28 cellular contexts compared by ENCODE assay signal in the genomic region with DNA sequence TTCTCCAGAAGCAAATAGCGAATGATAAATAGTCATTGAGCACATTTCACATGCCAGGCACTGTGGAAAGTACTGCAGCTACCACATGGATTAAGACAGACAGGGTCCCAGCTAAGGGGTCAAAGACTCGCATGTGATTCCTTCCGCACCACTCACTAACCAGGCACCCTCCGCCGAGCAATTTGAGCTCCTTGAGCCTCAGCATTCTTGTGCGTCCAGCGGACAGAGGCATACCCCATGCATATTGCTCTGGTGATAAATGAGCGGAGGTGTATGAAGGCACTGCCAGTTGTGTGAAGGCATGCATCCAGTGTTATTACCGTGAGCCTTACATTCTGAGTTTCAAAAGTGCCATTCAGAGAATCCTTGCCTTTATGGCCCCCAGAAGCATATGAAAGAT.
"Had no signal": no experiment of that assay in that cellular context is flagged by ENCODE, and none has a peak within 500 bp of the region (broad histone marks: within the 10 kb centered on the region; RNA-seq: fewer than 3 reads in every experiment).

No MANE protein-coding gene starts in this region.

- H3K9ac ChIP-seq: parathyroid adenoma had no signal

- H3K4me1 ChIP-seq: gastroesophageal sphincter, psoas muscle, right atrium auricular region, stomach, suprapubic skin, tibial artery had no signal

- DNase-seq: activated CD4-positive, alpha-beta T cell treated with anti-CD3 and anti-CD28 coated beads for 48 hours; activated CD4-positive, alpha-beta T cell treated with anti-CD3 and anti-CD28 coated beads, Interleukin-2, amount 50 U/mL, for 48 hours; activated CD8-positive, alpha-beta memory T cell treated with anti-CD3 and anti-CD28 coated beads for 24 hours; activated effector memory CD4-positive, alpha-beta T cell treated with Interleukin-2 at 50 U/mL for 16 hours; activated naive CD4-positive, alpha-beta T cell treated with Interleukin-2 at 50 U/mL for 16 hours; anterior cingulate cortex; dermis blood vessel endothelial cell; effector memory CD4-positive, alpha-beta T cell; erythroblast; islet precursor cell; mammary epithelial cell; naive B cell; occipital lobe; psoas muscle; stimulated activated CD4-positive, alpha-beta T cell treated with anti-CD3 and anti-CD28 coated beads, Interleukin-1b, Interleukin-23, amount 100 ng/mL, for 48 hours; stimulated activated naive B cell treated with anti-CD40 and anti-IgM and Interleukin-4, amounts not matched to agents 10 μg/mL and 1 μg/mL and 100 μg/mL, for 72 hours; stomach; T-helper 1 cell; tibial artery had no signal

- H3K9me3 ChIP-seq: gastroesophageal sphincter, psoas muscle, right atrium auricular region, stomach, suprapubic skin, tibial artery had no signal

- H3K4me3 ChIP-seq: gastroesophageal sphincter, hepatocyte, psoas muscle, right atrium auricular region, smooth muscle cell, stomach, suprapubic skin, tibial artery had no signal

- H3K4me3 Mint-ChIP-seq: activated naive CD8-positive, alpha-beta T cell; mesothelial cell of epicardium; naive B cell; stimulated activated naive B cell treated with anti-CD40 and anti-IgM and Interleukin-4, amounts not matched to agents 10 μg/mL and 1 μg/mL and 100 μg/mL, for 72 hours; T-helper 2 cell treated with Interferon-gamma antibody and Interleukin-4, amounts not matched to agents 5 μg/mL and 100 μg/mL, for 36 hours had no signal

- H3K79me2 ChIP-seq: hepatocyte had no signal

- H3K27ac Mint-ChIP-seq: activated naive CD8-positive, alpha-beta T cell; mesothelial cell of epicardium; naive B cell; stimulated activated naive B cell treated with anti-CD40 and anti-IgM and Interleukin-4, amounts not matched to agents 10 μg/mL and 1 μg/mL and 100 μg/mL, for 72 hours; T-helper 2 cell treated with Interferon-gamma antibody and Interleukin-4, amounts not matched to agents 5 μg/mL and 100 μg/mL, for 36 hours had no signal

- H3K36me3 ChIP-seq: gastroesophageal sphincter, right atrium auricular region, stomach, suprapubic skin, tibial artery had no signal

- H3K27ac ChIP-seq: gastroesophageal sphincter, hepatocyte, parathyroid adenoma, psoas muscle, right atrium auricular region, stomach, suprapubic skin, tibial artery had no signal

- H3K4me2 ChIP-seq: hepatocyte, smooth muscle cell had no signal

- H3K9me3 Mint-ChIP-seq: T-helper 2 cell treated with Interferon-gamma antibody and Interleukin-4, amounts not matched to agents 5 μg/mL and 100 μg/mL, for 36 hours had no signal

- H3K36me3 Mint-ChIP-seq: activated naive CD8-positive, alpha-beta T cell; mesothelial cell of epicardium; naive B cell; stimulated activated naive B cell treated with anti-CD40 and anti-IgM and Interleukin-4, amounts not matched to agents 10 μg/mL and 1 μg/mL and 100 μg/mL, for 72 hours had no signal

- ATAC-seq: gastroesophageal sphincter; psoas muscle; stimulated activated naive B cell treated with anti-CD40 and anti-IgM and Interleukin-4, amounts not matched to agents 10 μg/mL and 1 μg/mL and 100 μg/mL, for 72 hours had no signal

- H3K4me1 Mint-ChIP-seq: naive B cell; stimulated activated naive B cell treated with anti-CD40 and anti-IgM and Interleukin-4, amounts not matched to agents 10 μg/mL and 1 μg/mL and 100 μg/mL, for 72 hours had no signal

- H2AFZ ChIP-seq: hepatocyte, parathyroid adenoma had no signal

- H3K27me3 ChIP-seq: gastroesophageal sphincter, right atrium auricular region, stomach, suprapubic skin, tibial artery had no signal
